1 cellular context compared by ENCODE assay signal in the genomic region with DNA sequence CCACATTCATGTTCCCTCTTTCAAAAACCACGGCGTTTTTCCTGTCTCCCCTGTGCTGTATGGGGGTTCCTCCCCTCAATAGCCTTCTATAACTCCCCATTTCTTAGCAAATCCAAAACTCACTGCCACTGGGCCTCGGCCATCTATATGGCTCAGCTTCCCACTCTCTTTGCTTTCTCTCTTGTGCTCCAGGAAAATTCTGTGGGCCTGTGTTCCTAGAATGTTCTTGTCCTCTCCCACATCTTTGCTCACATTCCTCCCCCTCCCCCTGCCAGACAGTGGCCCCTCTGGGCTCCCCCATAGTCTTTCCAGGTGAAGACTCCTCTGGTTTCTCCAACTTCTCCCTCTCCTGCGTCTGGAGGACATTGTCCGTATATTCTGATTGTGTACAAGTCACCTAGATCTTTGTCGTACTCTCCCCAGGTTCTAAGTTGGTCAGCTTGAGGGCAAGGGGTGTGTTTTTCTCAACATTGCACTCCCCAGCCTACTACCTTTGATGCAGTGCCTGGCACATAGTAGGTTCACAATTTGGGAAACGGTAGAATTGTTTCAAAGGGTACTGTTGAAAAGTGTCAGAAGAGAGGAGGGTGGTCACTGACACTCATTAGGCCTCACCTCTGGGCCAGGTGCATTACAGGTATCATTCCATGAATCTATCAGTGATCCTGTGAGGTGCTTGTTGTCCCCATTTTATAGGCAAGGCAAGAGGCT.
TF ChIP-seq lines count a peak whose summit lies in the region.

No MANE protein-coding gene starts in this region.

TF ChIP-seq in GM23338, 12 proteins besides CTCF, POLR2A, EP300 and RAD21:
- no peak for TF ChIP-seq EZH2 (IDR thresholded peaks at IDR 0.05; ENCODE audit: low read depth, unreplicated experiment)
- TF ChIP-seq, protein P1, sequence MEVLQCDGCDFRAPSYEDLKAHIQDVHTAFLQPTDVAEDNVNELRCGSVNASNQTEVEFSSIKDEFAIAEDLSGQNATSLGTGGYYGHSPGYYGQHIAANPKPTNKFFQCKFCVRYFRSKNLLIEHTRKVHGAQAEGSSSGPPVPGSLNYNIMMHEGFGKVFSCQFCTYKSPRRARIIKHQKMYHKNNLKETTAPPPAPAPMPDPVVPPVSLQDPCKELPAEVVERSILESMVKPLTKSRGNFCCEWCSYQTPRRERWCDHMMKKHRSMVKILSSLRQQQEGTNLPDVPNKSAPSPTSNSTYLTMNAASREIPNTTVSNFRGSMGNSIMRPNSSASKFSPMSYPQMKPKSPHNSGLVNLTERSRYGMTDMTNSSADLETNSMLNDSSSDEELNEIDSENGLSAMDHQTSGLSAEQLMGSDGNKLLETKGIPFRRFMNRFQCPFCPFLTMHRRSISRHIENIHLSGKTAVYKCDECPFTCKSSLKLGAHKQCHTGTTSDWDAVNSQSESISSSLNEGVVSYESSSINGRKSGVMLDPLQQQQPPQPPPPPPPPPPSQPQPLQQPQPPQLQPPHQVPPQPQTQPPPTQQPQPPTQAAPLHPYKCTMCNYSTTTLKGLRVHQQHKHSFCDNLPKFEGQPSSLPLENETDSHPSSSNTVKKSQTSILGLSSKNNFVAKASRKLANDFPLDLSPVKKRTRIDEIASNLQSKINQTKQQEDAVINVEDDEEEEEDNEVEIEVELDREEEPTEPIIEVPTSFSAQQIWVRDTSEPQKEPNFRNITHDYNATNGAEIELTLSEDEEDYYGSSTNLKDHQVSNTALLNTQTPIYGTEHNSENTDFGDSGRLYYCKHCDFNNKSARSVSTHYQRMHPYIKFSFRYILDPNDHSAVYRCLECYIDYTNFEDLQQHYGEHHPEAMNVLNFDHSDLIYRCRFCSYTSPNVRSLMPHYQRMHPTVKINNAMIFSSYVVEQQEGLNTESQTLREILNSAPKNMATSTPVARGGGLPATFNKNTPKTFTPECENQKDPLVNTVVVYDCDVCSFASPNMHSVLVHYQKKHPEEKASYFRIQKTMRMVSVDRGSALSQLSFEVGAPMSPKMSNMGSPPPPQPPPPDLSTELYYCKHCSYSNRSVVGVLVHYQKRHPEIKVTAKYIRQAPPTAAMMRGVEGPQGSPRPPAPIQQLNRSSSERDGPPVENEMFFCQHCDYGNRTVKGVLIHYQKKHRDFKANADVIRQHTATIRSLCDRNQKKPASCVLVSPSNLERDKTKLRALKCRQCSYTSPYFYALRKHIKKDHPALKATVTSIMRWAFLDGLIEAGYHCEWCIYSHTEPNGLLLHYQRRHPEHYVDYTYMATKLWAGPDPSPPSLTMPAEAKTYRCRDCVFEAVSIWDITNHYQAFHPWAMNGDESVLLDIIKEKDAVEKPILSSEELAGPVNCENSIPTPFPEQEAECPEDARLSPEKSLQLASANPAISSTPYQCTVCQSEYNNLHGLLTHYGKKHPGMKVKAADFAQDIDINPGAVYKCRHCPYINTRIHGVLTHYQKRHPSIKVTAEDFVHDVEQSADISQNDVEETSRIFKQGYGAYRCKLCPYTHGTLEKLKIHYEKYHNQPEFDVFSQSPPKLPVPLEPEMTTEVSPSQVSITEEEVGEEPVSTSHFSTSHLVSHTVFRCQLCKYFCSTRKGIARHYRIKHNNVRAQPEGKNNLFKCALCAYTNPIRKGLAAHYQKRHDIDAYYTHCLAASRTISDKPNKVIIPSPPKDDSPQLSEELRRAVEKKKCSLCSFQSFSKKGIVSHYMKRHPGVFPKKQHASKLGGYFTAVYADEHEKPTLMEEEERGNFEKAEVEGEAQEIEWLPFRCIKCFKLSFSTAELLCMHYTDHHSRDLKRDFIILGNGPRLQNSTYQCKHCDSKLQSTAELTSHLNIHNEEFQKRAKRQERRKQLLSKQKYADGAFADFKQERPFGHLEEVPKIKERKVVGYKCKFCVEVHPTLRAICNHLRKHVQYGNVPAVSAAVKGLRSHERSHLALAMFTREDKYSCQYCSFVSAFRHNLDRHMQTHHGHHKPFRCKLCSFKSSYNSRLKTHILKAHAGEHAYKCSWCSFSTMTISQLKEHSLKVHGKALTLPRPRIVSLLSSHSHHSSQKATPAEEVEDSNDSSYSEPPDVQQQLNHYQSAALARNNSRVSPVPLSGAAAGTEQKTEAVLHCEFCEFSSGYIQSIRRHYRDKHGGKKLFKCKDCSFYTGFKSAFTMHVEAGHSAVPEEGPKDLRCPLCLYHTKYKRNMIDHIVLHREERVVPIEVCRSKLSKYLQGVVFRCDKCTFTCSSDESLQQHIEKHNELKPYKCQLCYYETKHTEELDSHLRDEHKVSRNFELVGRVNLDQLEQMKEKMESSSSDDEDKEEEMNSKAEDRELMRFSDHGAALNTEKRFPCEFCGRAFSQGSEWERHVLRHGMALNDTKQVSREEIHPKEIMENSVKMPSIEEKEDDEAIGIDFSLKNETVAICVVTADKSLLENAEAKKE (CRISPR knock-in tag; IDR thresholded peaks at IDR 0.05) = no peak
- no peak for TF ChIP-seq ZNF331 (CRISPR knock-in tag; IDR thresholded peaks at IDR 0.05; ENCODE audit: low read depth)
- TF ChIP-seq ZNF114 (CRISPR knock-in tag; IDR thresholded peaks at IDR 0.05) = no peak
- no peak for TF ChIP-seq STAT1 (IDR thresholded peaks at IDR 0.05; ENCODE audit: unreplicated experiment)
- TF ChIP-seq CREB1 (CRISPR knock-in tag; IDR thresholded peaks at IDR 0.05; ENCODE audit: low read depth) = no peak
- TF ChIP-seq, protein P2, sequence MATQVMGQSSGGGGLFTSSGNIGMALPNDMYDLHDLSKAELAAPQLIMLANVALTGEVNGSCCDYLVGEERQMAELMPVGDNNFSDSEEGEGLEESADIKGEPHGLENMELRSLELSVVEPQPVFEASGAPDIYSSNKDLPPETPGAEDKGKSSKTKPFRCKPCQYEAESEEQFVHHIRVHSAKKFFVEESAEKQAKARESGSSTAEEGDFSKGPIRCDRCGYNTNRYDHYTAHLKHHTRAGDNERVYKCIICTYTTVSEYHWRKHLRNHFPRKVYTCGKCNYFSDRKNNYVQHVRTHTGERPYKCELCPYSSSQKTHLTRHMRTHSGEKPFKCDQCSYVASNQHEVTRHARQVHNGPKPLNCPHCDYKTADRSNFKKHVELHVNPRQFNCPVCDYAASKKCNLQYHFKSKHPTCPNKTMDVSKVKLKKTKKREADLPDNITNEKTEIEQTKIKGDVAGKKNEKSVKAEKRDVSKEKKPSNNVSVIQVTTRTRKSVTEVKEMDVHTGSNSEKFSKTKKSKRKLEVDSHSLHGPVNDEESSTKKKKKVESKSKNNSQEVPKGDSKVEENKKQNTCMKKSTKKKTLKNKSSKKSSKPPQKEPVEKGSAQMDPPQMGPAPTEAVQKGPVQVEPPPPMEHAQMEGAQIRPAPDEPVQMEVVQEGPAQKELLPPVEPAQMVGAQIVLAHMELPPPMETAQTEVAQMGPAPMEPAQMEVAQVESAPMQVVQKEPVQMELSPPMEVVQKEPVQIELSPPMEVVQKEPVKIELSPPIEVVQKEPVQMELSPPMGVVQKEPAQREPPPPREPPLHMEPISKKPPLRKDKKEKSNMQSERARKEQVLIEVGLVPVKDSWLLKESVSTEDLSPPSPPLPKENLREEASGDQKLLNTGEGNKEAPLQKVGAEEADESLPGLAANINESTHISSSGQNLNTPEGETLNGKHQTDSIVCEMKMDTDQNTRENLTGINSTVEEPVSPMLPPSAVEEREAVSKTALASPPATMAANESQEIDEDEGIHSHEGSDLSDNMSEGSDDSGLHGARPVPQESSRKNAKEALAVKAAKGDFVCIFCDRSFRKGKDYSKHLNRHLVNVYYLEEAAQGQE (IDR thresholded peaks at IDR 0.05; ENCODE audit: unreplicated experiment) = no peak
- no peak for TF ChIP-seq NANOG (IDR thresholded peaks at IDR 0.05; ENCODE audit: borderline replicate concordance)
- TF ChIP-seq, protein P3, sequence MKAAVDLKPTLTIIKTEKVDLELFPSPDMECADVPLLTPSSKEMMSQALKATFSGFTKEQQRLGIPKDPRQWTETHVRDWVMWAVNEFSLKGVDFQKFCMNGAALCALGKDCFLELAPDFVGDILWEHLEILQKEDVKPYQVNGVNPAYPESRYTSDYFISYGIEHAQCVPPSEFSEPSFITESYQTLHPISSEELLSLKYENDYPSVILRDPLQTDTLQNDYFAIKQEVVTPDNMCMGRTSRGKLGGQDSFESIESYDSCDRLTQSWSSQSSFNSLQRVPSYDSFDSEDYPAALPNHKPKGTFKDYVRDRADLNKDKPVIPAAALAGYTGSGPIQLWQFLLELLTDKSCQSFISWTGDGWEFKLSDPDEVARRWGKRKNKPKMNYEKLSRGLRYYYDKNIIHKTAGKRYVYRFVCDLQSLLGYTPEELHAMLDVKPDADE (IDR thresholded peaks at IDR 0.05) = no peak
- no peak for TF ChIP-seq EZH2phosphoT487 (IDR thresholded peaks at IDR 0.05; ENCODE audit: unreplicated experiment)
- TF ChIP-seq JUNB (IDR thresholded peaks at IDR 0.05; ENCODE audit: unreplicated experiment) = no peak
- TF ChIP-seq POLR2AphosphoS5 (IDR thresholded peaks at IDR 0.05; ENCODE audit: low read depth) = no peak
